Comparison of ENCODE assay signal across 33 cellular contexts in genomic region chr6:11064836-11065235, GRCh38. TPM values are rescaled to one million over a fixed set of nuclear protein-coding genes. Genes with fewer than 3 reads are reported as not detected.
DNase-seq lines count a peak whose midpoint lies in the region; ATAC-seq, FAIRE-seq and TF ChIP-seq lines count a peak whose summit lies in the region.
"Had no signal": no experiment of that assay in that cellular context is flagged by ENCODE, and none has a peak within 500 bp of the region (broad histone marks: within the 10 kb centered on the region; RNA-seq: fewer than 3 reads in every experiment).

No MANE protein-coding gene starts in this region.

- H3K79me2 ChIP-seq in K562 (ENCODE audit: control insufficient read depth, insufficient read depth, low read length) = no peaks in the 10 kb centered on the region

- H3K4me2 ChIP-seq in K562 (ENCODE audit: insufficient read depth, low read length) = no peak overlapping the region
- H3K4me2 ChIP-seq: A549, BLaER1 had no signal

- H3K27ac ChIP-seq in K562 (ENCODE audit: extremely low read depth, low read depth, low read length) = no peak overlapping the region
- H3K27ac ChIP-seq: A549, BLaER1, breast epithelium, coronary artery, spleen, thoracic aorta, vagina had no signal

- H3K36me3 Mint-ChIP-seq in activated naive CD8-positive, alpha-beta T cell treated with anti-CD3 and anti-CD28 coated beads, Interleukin-2, amount 50 U/mL, for 24 hours (ENCODE audit: low read depth) = no peaks in the 10 kb centered on the region
- H3K36me3 Mint-ChIP-seq: stimulated activated memory B cell treated with anti-CD40 and anti-IgM and Interleukin-4, amounts not matched to agents 10 μg/mL and 1 μg/mL and 100 μg/mL, for 72 hours; T-cell had no signal

- in situ Hi-C loops in K562 (cut with MboI) = loop anchor here (5.0 kb wide), 2 partner anchors 108 to 588 kb away; no protein-coding TSS in a partner anchor
- in situ Hi-C loops in GM13976 (cut with MboI; ENCODE audit: low sequenced_read_pairs, unreplicated experiment) = loop anchor here (10.0 to 25.0 kb wide), 2 partner anchors 110 to 578 kb away; no protein-coding TSS in a partner anchor

- intact Hi-C loops in K562 (cut with micrococcal nuclease) = loop anchor here (10.0 kb wide), 1 partner anchor 510 kb away; no protein-coding TSS in a partner anchor

- 10% methylated on average over 3 of the region's 3 CpGs for WGBS in K562 (ENCODE audit: insufficient coverage, low coverage, missing lambda C conversion rate)

- no peaks in the 10 kb centered on the region for H3K4me1 Mint-ChIP-seq in activated naive CD8-positive, alpha-beta T cell treated with anti-CD3 and anti-CD28 coated beads, Interleukin-2, amount 50 U/mL, for 24 hours
- H3K4me1 Mint-ChIP-seq: naive B cell; stimulated activated memory B cell treated with anti-CD40 and anti-IgM and Interleukin-4, amounts not matched to agents 10 μg/mL and 1 μg/mL and 100 μg/mL, for 72 hours; T-cell had no signal

- no peak overlapping the region for H3K4me3 Mint-ChIP-seq in activated naive CD8-positive, alpha-beta T cell treated with anti-CD3 and anti-CD28 coated beads, Interleukin-2, amount 50 U/mL, for 24 hours
- H3K4me3 Mint-ChIP-seq: activated CD8-positive, alpha-beta T cell treated with anti-CD3 and anti-CD28 coated beads, Interleukin-2, amount 10 ng/mL, durations not matched to agents 7 days and 5 days; H9; naive B cell; stimulated activated memory B cell treated with anti-CD40 and anti-IgM and Interleukin-4, amounts not matched to agents 10 μg/mL and 1 μg/mL and 100 μg/mL, for 72 hours; T-cell had no signal

- H3K4me3 ChIP-seq in K562 = no peak overlapping the region
- H3K4me3 ChIP-seq: A549, BLaER1, breast epithelium, coronary artery, spleen, thoracic aorta, vagina had no signal

- no peaks in the 10 kb centered on the region for H3K9me3 ChIP-seq in K562 (replicated peaks; ENCODE audit: control insufficient read depth, insufficient read depth, low read depth, low read length)
- H3K9me3 ChIP-seq: A549, BLaER1, breast epithelium, spleen, thoracic aorta, vagina had no signal

- H3K27ac Mint-ChIP-seq in activated naive CD8-positive, alpha-beta T cell treated with anti-CD3 and anti-CD28 coated beads, Interleukin-2, amount 50 U/mL, for 24 hours = no peak overlapping the region
- H3K27ac Mint-ChIP-seq: activated CD8-positive, alpha-beta T cell treated with anti-CD3 and anti-CD28 coated beads, Interleukin-2, amount 10 ng/mL, durations not matched to agents 7 days and 5 days; H9; stimulated activated memory B cell treated with anti-CD40 and anti-IgM and Interleukin-4, amounts not matched to agents 10 μg/mL and 1 μg/mL and 100 μg/mL, for 72 hours; T-cell had no signal

- DNase-seq in AG20443 (ENCODE audit: low spot score) (peak; percentile 41), NCI-H1694 (lab: John Stamatoyannopoulos, UW) (peak; percentile 17), K562 (ENCODE audit: extremely low read depth in 1 of 4, low spot score in 3 of 4) (no peak), iris pigment epithelial cell (ENCODE audit: low read depth) (peak; percentile 21), dermis blood vessel endothelial cell (no peak), CD1c-positive myeloid dendritic cell (ENCODE audit: extremely low spot score) (no peak), GM13976 (ENCODE audit: low spot score) (no peak)
- DNase-seq in activated naive CD8-positive, alpha-beta T cell treated with anti-CD3 and anti-CD28 coated beads, Interleukin-2, amount 50 U/mL, for 24 hours = no peak
- DNase-seq: activated CD8-positive, alpha-beta T cell treated with anti-CD3 and anti-CD28 coated beads, Interleukin-2, amount 10 ng/mL, durations not matched to agents 7 days and 5 days; activated gamma-delta T cell treated with Interleukin-2 at 50 U/mL for 16 hours; activated T-cell treated with anti-CD3 and anti-CD28 coated beads for 4 hours; EL; glutamatergic neuron; H9; Karpas-422; left colon; mesendoderm; naive B cell; NCI-H187 treated with DMSO at 0.1 percent for 48 hours; NCI-H2227 treated with DMSO at 0.1 percent for 48 hours; spleen; stimulated activated CD4-positive, alpha-beta T cell treated with anti-CD3 and anti-CD28 coated beads, Interleukin-2, amount 100 ng/mL, for 48 hours; T-cell had no signal

- FAIRE-seq in K562 (lab: Jason Lieb, UNC) = no peak
- FAIRE-seq: A549, RCC 7860 had no signal

- peaks cover 0 to 2% of the 10 kb centered on the region in 2 experiments; a peak in 1 of 5 replicates for H3K27me3 ChIP-seq in K562 (ENCODE audit: control insufficient read depth in 2 of 2, insufficient read depth in 2 of 2, low read length in 2 of 2)
- H3K27me3 ChIP-seq: BLaER1, breast epithelium, vagina had no signal

- CTCF ChIA-PET in K562 (lab: Yijun Ruan, JAX; ENCODE audit: low intra/inter-chr PET ratio) = interaction anchor here (0.6 to 0.7 kb wide), 3 partner anchors 33 to 753 kb away, joined by 3 to 5 read pairs (median 5); no protein-coding TSS in a partner anchor

- H4K20me1 ChIP-seq in K562 (replicated peaks; ENCODE audit: control insufficient read depth, insufficient read depth, low read length) = no peaks in the 10 kb centered on the region
- H4K20me1 ChIP-seq: BLaER1 had no signal

- peaks cover 3% of the 10 kb centered on the region in 2 experiments; a peak in 3 of 5 replicates for H3K4me1 ChIP-seq in K562 (replicated peaks in 1 of 2; ENCODE audit: control insufficient read depth in 2 of 2, insufficient read depth in 2 of 2, low read length in 2 of 2)
- H3K4me1 ChIP-seq: BLaER1, breast epithelium, spleen, vagina had no signal

- no peaks in the 10 kb centered on the region for H3K9me1 ChIP-seq in K562 (ENCODE audit: control insufficient read depth, insufficient read depth, low read length)

- BruUV-seq in K562 (replicated peaks; lab: Mats Ljungman, UMichigan) = no TSS peak

- TF ChIP-seq POLR2A in K562 (conservative IDR thresholded peaks at IDR 0.05) = no peak

- no peaks in the 10 kb centered on the region for H3K9me3 Mint-ChIP-seq in activated naive CD8-positive, alpha-beta T cell treated with anti-CD3 and anti-CD28 coated beads, Interleukin-2, amount 50 U/mL, for 24 hours
- H3K9me3 Mint-ChIP-seq: H9; naive B cell; stimulated activated memory B cell treated with anti-CD40 and anti-IgM and Interleukin-4, amounts not matched to agents 10 μg/mL and 1 μg/mL and 100 μg/mL, for 72 hours; T-cell had no signal

- ATAC-seq in K562 = no peak
- ATAC-seq in activated naive CD8-positive, alpha-beta T cell treated with anti-CD3 and anti-CD28 coated beads, Interleukin-2, amount 50 U/mL, for 24 hours = no peak
- ATAC-seq: A549; activated CD8-positive, alpha-beta T cell treated with anti-CD3 and anti-CD28 coated beads, Interleukin-2, amount 10 ng/mL, durations not matched to agents 7 days and 5 days; left colon; stimulated activated memory B cell treated with anti-CD40 and anti-IgM and Interleukin-4, amounts not matched to agents 10 μg/mL and 1 μg/mL and 100 μg/mL, for 72 hours; T-cell had no signal

- POLR2A ChIA-PET in K562 (lab: Yijun Ruan, JAX) = interaction anchor here (0.7 to 2.4 kb wide), 5 partner anchors 8 to 260 kb away, joined by 3 to 6 read pairs (median 4); no protein-coding TSS in a partner anchor

- H3K9ac ChIP-seq in K562 (ENCODE audit: insufficient read depth in 1 of 2, low read depth in 2 of 2, low read length in 2 of 2) = no peak overlapping the region
- H3K9ac ChIP-seq: BLaER1 had no signal

- no peaks in the 10 kb centered on the region for H3K36me3 ChIP-seq in K562 (ENCODE audit: control insufficient read depth, insufficient read depth, low read length)
- H3K36me3 ChIP-seq: BLaER1, breast epithelium, spleen, thoracic aorta, vagina had no signal

- TF ChIP-seq CTCF in K562 (IDR thresholded peaks at IDR 0.05 in 2 of 3, conservative IDR thresholded peaks at IDR 0.05 in 1 of 3; ENCODE audit: insufficient read depth in 2 of 3, low read depth in 1 of 3, low read length in 3 of 3) = no peak
- TF ChIP-seq CTCF in GM13976 (IDR thresholded peaks at IDR 0.05; ENCODE audit: borderline replicate concordance, control extremely low read depth, extremely low read depth, insufficient read depth, missing control alignments) = no peak

- H3K27me3 Mint-ChIP-seq in activated naive CD8-positive, alpha-beta T cell treated with anti-CD3 and anti-CD28 coated beads, Interleukin-2, amount 50 U/mL, for 24 hours = peaks cover 4% of the 10 kb centered on the region
- H3K27me3 Mint-ChIP-seq: stimulated activated memory B cell treated with anti-CD40 and anti-IgM and Interleukin-4, amounts not matched to agents 10 μg/mL and 1 μg/mL and 100 μg/mL, for 72 hours had no signal

- no peak overlapping the region for H2AFZ ChIP-seq in K562 (ENCODE audit: low read depth, low read length)

- no peak for TF ChIP-seq EP300 in K562 (IDR thresholded peaks at IDR 0.05; ENCODE audit: low read length)

- no peak for TF ChIP-seq RAD21 in K562 (CRISPR knock-in tag; conservative IDR thresholded peaks at IDR 0.05 in 1 of 2, IDR thresholded peaks at IDR 0.05 in 1 of 2)

RNA-seq across cellular contexts. Expression of gene ELOVL2, which starts 20.7 kb away (rescaled TPM):
- total RNA-seq in K562 (2011; cell fraction: chromatin; rRNA removed; ENCODE audit: low replicate concordance) = 0.09 and 0.23 TPM in 2 replicates
- 0.13 and 0.17 TPM in 2 replicates for total RNA-seq in K562 (2011; cell fraction: nucleolus; rRNA removed)
- total RNA-seq in K562 (2011; cell fraction: nucleoplasm; rRNA removed) = 0.22 and 0.76 TPM in 2 replicates
- total RNA-seq in K562 (2014; rRNA removed) = 0.05 and 0.33 TPM in 2 replicates
- total RNA-seq in K562 (2014; rRNA removed; fragmentation: Illumina TruSeq; extraction: Trizol) = 0.36 and 0.48 TPM in 2 replicates
- total RNA-seq in K562 (2015; rRNA removed; fragmentation: Illumina TruSeq; extraction: Trizol) = 0.30 and 0.47 TPM in 2 replicates
- total RNA-seq in K562 (2021) = 0.29 and 0.31 TPM in 2 replicates
- polyA plus RNA-seq in K562 (2011; rRNA removed) = 0.35 and 0.96 TPM in 2 replicates
- 0.15 and 0.31 TPM in 2 replicates for polyA plus RNA-seq in K562 (2011; cell fraction: cytosol; rRNA removed)
- 0.07 and 0.21 TPM in 2 replicates for polyA plus RNA-seq in K562 (2011; cell fraction: nucleus; rRNA removed)
- polyA plus RNA-seq in K562 (2012) = 0.57 and 0.64 TPM in 2 replicates
- 0.35 and 0.56 TPM in 2 replicates for polyA plus RNA-seq in K562 (2014; fragmentation: Illumina TruSeq; extraction: Trizol)
- polyA plus RNA-seq in K562 (2014; fragmentation: Nextera tagmentation; extraction: Ambion mirVana) = under 1 TPM; 0.14 to 0.20 TPM
- polyA plus RNA-seq in K562 (2014; rRNA removed) = 0.17 and 0.23 TPM in 2 replicates
- 0.39 and 1.0 TPM in 2 replicates for polyA minus RNA-seq in K562 (2011; rRNA and poly(A)+ RNA removed)
- polyA minus RNA-seq in K562 (2011; cell fraction: cytosol; rRNA and poly(A)+ RNA removed) = 0.27 and 0.29 TPM in 2 replicates
- 0.27 TPM in 1 of 2 replicates, not detected in the other for polyA minus RNA-seq in K562 (2011; cell fraction: nucleus; rRNA and poly(A)+ RNA removed)
- total RNA-seq in dermis blood vessel endothelial cell = under 0.01 TPM in 1 of 2 replicates, not detected in the other
- total RNA-seq: activated CD8-positive, alpha-beta T cell treated with anti-CD3 and anti-CD28 coated beads, Interleukin-2, amount 10 ng/mL, durations not matched to agents 7 days and 5 days; spleen had no signal

RNA-seq across cellular contexts. Expression of gene SMIM13, which starts 28.8 kb away (rescaled TPM):
- total RNA-seq in K562 (2011; cell fraction: chromatin; rRNA removed; ENCODE audit: low replicate concordance) = 4.2 and 16.1 TPM in 2 replicates
- 2.2 and 3.4 TPM in 2 replicates for total RNA-seq in K562 (2011; cell fraction: nucleolus; rRNA removed)
- total RNA-seq in K562 (2011; cell fraction: nucleoplasm; rRNA removed) = 9.5 and 15.3 TPM in 2 replicates
- total RNA-seq in K562 (2014; rRNA removed) (10.1 and 11.7 TPM in 2 replicates), K562 (2014; rRNA removed; fragmentation: Illumina TruSeq; extraction: Trizol) (21.5 and 23.7 TPM in 2 replicates), K562 (2015; rRNA removed; fragmentation: Illumina TruSeq; extraction: Trizol) (12.1 and 13.0 TPM in 2 replicates), K562 (2021) (23.0 and 24.8 TPM in 2 replicates), dermis blood vessel endothelial cell (14.6 and 20.2 TPM in 2 replicates)
- polyA plus RNA-seq in K562 (2011; rRNA removed) (7.1 and 8.9 TPM in 2 replicates), K562 (2014; fragmentation: Illumina TruSeq; extraction: Trizol) (14.5 and 15.2 TPM in 2 replicates), K562 (2014; fragmentation: Nextera tagmentation; extraction: Ambion mirVana) (1 to 10 TPM; 5.5 to 7.2 TPM), K562 (2014; rRNA removed) (7.7 and 8.7 TPM in 2 replicates)
- polyA plus RNA-seq in K562 (2011; cell fraction: cytosol; rRNA removed) = 1.7 and 3.4 TPM in 2 replicates
- polyA plus RNA-seq in K562 (2011; cell fraction: nucleus; rRNA removed) = 2.4 and 3.3 TPM in 2 replicates
- polyA plus RNA-seq in K562 (2012) = 12.6 and 15.8 TPM in 2 replicates
- polyA minus RNA-seq in K562 (2011; rRNA and poly(A)+ RNA removed) = 13.3 and 17.7 TPM in 2 replicates
- polyA minus RNA-seq in K562 (2011; cell fraction: cytosol; rRNA and poly(A)+ RNA removed) = 7.8 and 8.5 TPM in 2 replicates
- polyA minus RNA-seq in K562 (2011; cell fraction: nucleus; rRNA and poly(A)+ RNA removed) = 2.8 and 5.9 TPM in 2 replicates

RNA-seq across cellular contexts. Expression of gene ERVFRD-1, which starts 46.7 kb away (rescaled TPM):
- not detected in 2 replicates for total RNA-seq in K562 (2011; cell fraction: chromatin; rRNA removed; ENCODE audit: low replicate concordance)
- not detected in 2 replicates for total RNA-seq in K562 (2011; cell fraction: nucleolus; rRNA removed)
- total RNA-seq in K562 (2011; cell fraction: nucleoplasm; rRNA removed) = 0.15 TPM in 1 of 2 replicates, not detected in the other
- 0.05 and 0.16 TPM in 2 replicates for total RNA-seq in K562 (2014; rRNA removed)
- total RNA-seq in K562 (2014; rRNA removed; fragmentation: Illumina TruSeq; extraction: Trizol) = 0.06 TPM in 1 of 2 replicates, not detected in the other
- 0.08 and 0.14 TPM in 2 replicates for total RNA-seq in K562 (2015; rRNA removed; fragmentation: Illumina TruSeq; extraction: Trizol)
- 0.04 and 0.09 TPM in 2 replicates for total RNA-seq in K562 (2021)
- not detected in 2 replicates for polyA plus RNA-seq in K562 (2011; rRNA removed)
- polyA plus RNA-seq in K562 (2011; cell fraction: cytosol; rRNA removed) = not detected in 2 replicates
- polyA plus RNA-seq in K562 (2011; cell fraction: nucleus; rRNA removed) = not detected in 2 replicates
- polyA plus RNA-seq in K562 (2012) = 0.34 and 1.7 TPM in 2 replicates
- polyA plus RNA-seq in K562 (2014; fragmentation: Illumina TruSeq; extraction: Trizol) = 0.04 and 0.10 TPM in 2 replicates
- polyA plus RNA-seq in K562 (2014; fragmentation: Nextera tagmentation; extraction: Ambion mirVana) = under 1 TPM; 0.07 to 0.10 TPM
- 0.05 TPM in 2 replicates for polyA plus RNA-seq in K562 (2014; rRNA removed)
- not detected in 2 replicates for polyA minus RNA-seq in K562 (2011; rRNA and poly(A)+ RNA removed)
- polyA minus RNA-seq in K562 (2011; cell fraction: cytosol; rRNA and poly(A)+ RNA removed) = not detected in 2 replicates
- not detected in 2 replicates for polyA minus RNA-seq in K562 (2011; cell fraction: nucleus; rRNA and poly(A)+ RNA removed)
- total RNA-seq in dermis blood vessel endothelial cell = under 0.01 and 0.05 TPM in 2 replicates
- total RNA-seq: activated CD8-positive, alpha-beta T cell treated with anti-CD3 and anti-CD28 coated beads, Interleukin-2, amount 10 ng/mL, durations not matched to agents 7 days and 5 days; H9; osteoblast; renal cortical epithelial cell; thoracic aorta had no signal
- polyA plus RNA-seq: A549, spleen had no signal

Comparison
In these comparisons a context has a peak if more than half of its experiments do, and no peak if none do; other contexts are left out.
1. DNase-seq: peak in AG20443 (single experiment), NCI-H1694 (single experiment) and iris pigment epithelial cell (single experiment); none in K562 (0 of 4), dermis blood vessel endothelial cell (single experiment), CD1c-positive myeloid dendritic cell (single experiment), activated naive CD8-positive, alpha-beta T cell treated with anti-CD3 and anti-CD28 coated beads, Interleukin-2, amount 50 U/mL, for 24 hours (single experiment) and GM13976 (single experiment).